In genomic region chr20:63150911-63151531, GRCh38 we compare ENCODE assay signal across 11 cellular contexts.
"Had no signal": no experiment of that assay in that cellular context is flagged by ENCODE, and none has a peak within 500 bp of the region (broad histone marks: within the 10 kb centered on the region; RNA-seq: fewer than 3 reads in every experiment).

No MANE protein-coding gene starts in this region.

- H3K9me3 ChIP-seq: thoracic aorta had no signal

- ATAC-seq: activated naive CD4-positive, alpha-beta T cell treated with anti-CD3 and anti-CD28 coated beads, Interleukin-2, amount 50 U/mL, for 72 hours; esophagus mucosa; left colon had no signal

- DNase-seq: activated effector memory CD4-positive, alpha-beta T cell treated with Interleukin-2 at 50 U/mL for 16 hours; activated T-cell treated with anti-CD3 and anti-CD28 coated beads, Interleukin-2, amount 50 U/mL, for 1 hour; immature natural killer cell; left colon; stimulated activated CD4-positive, alpha-beta T cell treated with anti-CD3 and anti-CD28 coated beads, Interleukin-4, amount 100 ng/mL, for 4 hours; stomach had no signal

- H3K36me3 ChIP-seq: stomach, thoracic aorta had no signal

- H3K4me3 ChIP-seq: stomach had no signal

- H3K27ac ChIP-seq: stomach, thoracic aorta had no signal

- FAIRE-seq: bronchial epithelial cell, endometrium had no signal
